ENCODE assay signal across 21 cellular contexts in the genomic region with DNA sequence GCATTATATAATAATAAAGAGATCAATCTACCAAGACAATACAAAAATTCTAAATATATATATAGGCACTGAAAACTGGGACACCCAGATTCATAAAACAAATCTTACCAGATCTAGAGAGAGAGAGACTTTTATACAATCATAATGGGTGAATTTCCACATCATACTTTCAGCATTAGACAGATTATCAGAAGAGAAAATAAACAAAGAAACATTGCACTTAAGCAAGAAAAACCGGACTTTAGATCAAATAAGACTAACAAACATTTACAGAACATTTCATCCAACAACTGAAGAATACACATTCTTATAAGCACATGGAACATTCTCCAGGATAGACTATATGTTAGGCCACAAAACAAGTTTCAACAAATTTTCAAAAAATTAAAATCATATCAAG.
DNase-seq lines count a peak whose midpoint lies in the region; ATAC-seq, FAIRE-seq and TF ChIP-seq lines count a peak whose summit lies in the region.
"Had no signal": no experiment of that assay in that cellular context is flagged by ENCODE, and none has a peak within 500 bp of the region (broad histone marks: within the 10 kb centered on the region; RNA-seq: fewer than 3 reads in every experiment).

No MANE protein-coding gene starts in this region.

- no peaks in the 10 kb centered on the region for H3K79me2 ChIP-seq in HepG2 (ENCODE audit: insufficient read depth, low read length)
- H3K79me2 ChIP-seq in PC-3 (ENCODE audit: low read length), result peaks cover 6% of the 10 kb centered on the region; the same call in 1 of the 2 replicates

- H3K4me2 ChIP-seq in HepG2 (ENCODE audit: low read depth, low read length) (no peak overlapping the region), PC-3 (ENCODE audit: low read length) (peak overlapping the region; percentile 77)

- POLR2A ChIA-PET in HepG2 (lab: Yijun Ruan, JAX), result no interaction called here
- POLR2A ChIA-PET in PC-3 (lab: Charles Lee; ENCODE audit: unreplicated experiment), result no interaction called here

- H3K4me3 Mint-ChIP-seq in activated T-helper 17 cell treated with anti-CD3 and anti-CD28 coated beads, Interleukin-2, amount 50 U/mL, for 72 hours, result no peak overlapping the region
- H3K4me3 Mint-ChIP-seq: H9 had no signal

- H3K4me1 ChIP-seq in liver (ENCODE audit: control insufficient read depth in 4 of 4, insufficient read depth in 4 of 4, low read length in 3 of 4), result peaks cover 3 to 16% (median 8%) of the 10 kb centered on the region in 4 donors
- H3K4me1 ChIP-seq in HepG2 (ENCODE audit: insufficient read depth, low read length), result no peaks in the 10 kb centered on the region
- H3K4me1 ChIP-seq in PC-3 (ENCODE audit: insufficient read depth, low read length), result peaks cover 20% of the 10 kb centered on the region
- no peaks in the 10 kb centered on the region for H3K4me1 ChIP-seq in lower lobe of right lung
- H3K4me1 ChIP-seq: SJSA1 had no signal

- H3K9ac ChIP-seq in liver (ENCODE audit: low read depth in 1 of 2, low read length in 2 of 2) (no peak overlapping the region), HepG2 (ENCODE audit: insufficient read depth, low read depth, low read length) (no peak overlapping the region), PC-3 (ENCODE audit: low read length) (peak overlapping the region; percentile 21)

- no peak for TF ChIP-seq POLR2A in HepG2 (IDR thresholded peaks at IDR 0.05; ENCODE audit: insufficient read depth in 1 of 2, low read depth in 2 of 2, low read length in 2 of 2)

- DNase-seq in HepG2 (ENCODE audit: low spot score) (no peak), PC-3 (peak; percentile 71), fibroblast of villous mesenchyme (ENCODE audit: low read depth) (peak; percentile 19), lower lobe of right lung (no peak), kidney tubule cell (ENCODE audit: low spot score) (no peak)
- DNase-seq: DMS153, H9, NCI-H1048, NCI-H1436 treated with DMSO at 0.1 percent for 48 hours, NCI-H2029 treated with DMSO at 0.1 percent for 48 hours, NCI-H2171 treated with DMSO at 0.1 percent for 48 hours, NCI-H446 treated with DMSO at 0.1 percent for 48 hours, NCI-H748 treated with DMSO at 0.1 percent for 48 hours had no signal

- H3K27me3 Mint-ChIP-seq in activated T-helper 17 cell treated with anti-CD3 and anti-CD28 coated beads, Interleukin-2, amount 50 U/mL, for 72 hours, result no peaks in the 10 kb centered on the region

- H3K27me3 ChIP-seq in liver (ENCODE audit: control insufficient read depth in 4 of 4, insufficient read depth in 4 of 4, low read length in 3 of 4) (no peaks in the 10 kb centered on the region), HepG2 (ENCODE audit: control insufficient read depth in 1 of 2, insufficient read depth in 2 of 2, low read length in 2 of 2) (no peaks in the 10 kb centered on the region), PC-3 (ENCODE audit: low read length) (no peaks in the 10 kb centered on the region), lower lobe of right lung (ENCODE audit: low read depth) (no peaks in the 10 kb centered on the region)
- H3K27me3 ChIP-seq: SJSA1 had no signal

- TF ChIP-seq EP300 in HepG2 (IDR thresholded peaks at IDR 0.05; ENCODE audit: low read depth in 2 of 2, low read length in 2 of 2) (no peak), HepG2 (CRISPR knock-in tag; IDR thresholded peaks at IDR 0.05; ENCODE audit: borderline replicate concordance) (no peak)

- BruUV-seq in HepG2 (replicated peaks; lab: Mats Ljungman, UMichigan), result no TSS peak
- no TSS peak for BruUV-seq in PC-3 (replicated peaks; lab: Mats Ljungman, UMichigan)

- H2AFZ ChIP-seq in HepG2 (ENCODE audit: low read length) (no peak overlapping the region), PC-3 (ENCODE audit: low read length) (peak overlapping the region; percentile 24; the same call in 1 of the 2 replicates)

- no peaks in the 10 kb centered on the region for H3K4me1 Mint-ChIP-seq in activated T-helper 17 cell treated with anti-CD3 and anti-CD28 coated beads, Interleukin-2, amount 50 U/mL, for 72 hours
- H3K4me1 Mint-ChIP-seq: H9 had no signal

- CTCF ChIA-PET in HepG2 (lab: Yijun Ruan, JAX; ENCODE audit: low intra/inter-chr PET ratio, low total read pairs), result no interaction called here
- CTCF ChIA-PET in PC-3 (lab: Charles Lee), result no interaction called here

- no peak for ATAC-seq in HepG2
- ATAC-seq in PC-3, result peak; percentile 64
- ATAC-seq in lower lobe of right lung, result no peak
- no peak for ATAC-seq in activated T-helper 17 cell treated with anti-CD3 and anti-CD28 coated beads, Interleukin-2, amount 50 U/mL, for 72 hours (replicated peaks)
- no peak for ATAC-seq in GM21528 (IDR thresholded peaks at IDR 0.05; ENCODE audit: low FRiP score, unreplicated experiment)
- ATAC-seq: K562 had no signal

- TF ChIP-seq CTCF in liver (IDR thresholded peaks at IDR 0.05; ENCODE audit: low read depth, low read length, missing input control), result no peak
- no peak for TF ChIP-seq CTCF in HepG2 (CRISPR knock-in tag; IDR thresholded peaks at IDR 0.05)
- no peak for TF ChIP-seq CTCF in PC-3 (conservative IDR thresholded peaks at IDR 0.05; ENCODE audit: low read depth, low read length)
- no peak for TF ChIP-seq CTCF in fibroblast of villous mesenchyme (IDR thresholded peaks at IDR 0.05; ENCODE audit: insufficient read depth, low read depth, low read length)
- TF ChIP-seq CTCF in lower lobe of right lung (IDR thresholded peaks at IDR 0.05), result no peak

- in situ Hi-C loops in HepG2 (cut with HindIII; ENCODE audit: extremely low pct_ligation_motif_present, low pct_unique_long_range_greater_than_20kb), result no loop called here

- no peaks in the 10 kb centered on the region for H3F3A ChIP-seq in PC-3 (ENCODE audit: low read length, unreplicated experiment)

- no peaks in the 10 kb centered on the region for H4K20me1 ChIP-seq in HepG2 (ENCODE audit: insufficient read depth, low read length)
- H4K20me1 ChIP-seq in PC-3 (ENCODE audit: low read length), result no peaks in the 10 kb centered on the region

- intact Hi-C loops in HepG2 (cut with micrococcal nuclease; ENCODE audit: unreplicated experiment), result no loop called here
- intact Hi-C loops in PC-3 (cut with micrococcal nuclease), result no loop called here
- intact Hi-C loops in lower lobe of right lung (cut with DNase I), result no loop called here

- no peak overlapping the region for H3K27ac ChIP-seq in liver (ENCODE audit: low read depth in 1 of 2, low read length in 2 of 2)
- no peak overlapping the region for H3K27ac ChIP-seq in HepG2 (ENCODE audit: extremely low read length, insufficient read depth, low read length)
- peak overlapping the region; percentile 67 for H3K27ac ChIP-seq in PC-3 (ENCODE audit: low read length)
- no peak overlapping the region for H3K27ac ChIP-seq in lower lobe of right lung
- H3K27ac ChIP-seq: HL-60, RWPE1, SJSA1 had no signal

- no peaks in the 10 kb centered on the region for H3K9me2 ChIP-seq in PC-3 (replicated peaks; ENCODE audit: low read length)

- H3K36me3 Mint-ChIP-seq in activated T-helper 17 cell treated with anti-CD3 and anti-CD28 coated beads, Interleukin-2, amount 50 U/mL, for 72 hours (ENCODE audit: low read depth), result peaks cover 53% of the 10 kb centered on the region

- TF ChIP-seq RAD21 in liver (IDR thresholded peaks at IDR 0.05) (no peak), HepG2 (CRISPR knock-in tag; IDR thresholded peaks at IDR 0.05) (no peak)

- H3K36me3 ChIP-seq in liver (ENCODE audit: control insufficient read depth in 4 of 4, insufficient read depth in 3 of 4, low read depth in 1 of 4, low read length in 3 of 4), result no peaks in the 10 kb centered on the region
- no peaks in the 10 kb centered on the region for H3K36me3 ChIP-seq in HepG2 (replicated peaks in 1 of 2; ENCODE audit: control insufficient read depth in 1 of 2, insufficient read depth in 2 of 2, low read length in 2 of 2)
- H3K36me3 ChIP-seq in PC-3 (ENCODE audit: low read depth, low read length), result peaks cover 7% of the 10 kb centered on the region; the same call in 1 of the 2 replicates
- H3K36me3 ChIP-seq in lower lobe of right lung, result no peaks in the 10 kb centered on the region
- H3K36me3 ChIP-seq: SJSA1 had no signal

- H3K4me3 ChIP-seq in liver (ENCODE audit: low read depth in 1 of 3, low read length in 3 of 3) (no peak overlapping the region), HepG2 (replicated peaks in 1 of 3; ENCODE audit: insufficient read depth in 1 of 3, low read depth in 2 of 3, low read length in 3 of 3) (no peak overlapping the region), PC-3 (ENCODE audit: low read length) (peak overlapping the region; percentile 49), fibroblast of villous mesenchyme (ENCODE audit: low read depth, low read length) (no peak overlapping the region), lower lobe of right lung (no peak overlapping the region)
- H3K4me3 ChIP-seq: K562, SJSA1 had no signal

- no peak for FAIRE-seq in HepG2 (lab: Jason Lieb, UNC)
- FAIRE-seq: HTR-8/SVneo, K562 had no signal

- H3K9me3 Mint-ChIP-seq in activated T-helper 17 cell treated with anti-CD3 and anti-CD28 coated beads, Interleukin-2, amount 50 U/mL, for 72 hours, result peaks cover 42% of the 10 kb centered on the region

- WGBS in liver, result 39% methylated on average over 1 of the region's 1 CpG
- 0% methylated on average over 1 of the region's 1 CpG for WGBS in HepG2 (ENCODE audit: low lambda C conversion rate)

- H3K27ac Mint-ChIP-seq in activated T-helper 17 cell treated with anti-CD3 and anti-CD28 coated beads, Interleukin-2, amount 50 U/mL, for 72 hours, result no peak overlapping the region
- H3K27ac Mint-ChIP-seq: H9 had no signal

- H3K9me3 ChIP-seq in liver (ENCODE audit: control insufficient read depth in 4 of 4, low read length in 3 of 4) (peaks cover 0 to 12% (median 2%) of the 10 kb centered on the region in 4 donors), HepG2 (ENCODE audit: low read length) (peaks cover 87% of the 10 kb centered on the region), PC-3 (ENCODE audit: low read length) (peaks cover 16% of the 10 kb centered on the region), lower lobe of right lung (peaks cover 14% of the 10 kb centered on the region)

TF ChIP-seq in liver, 16 proteins besides CTCF, POLR2A, EP300 and RAD21:
- TF ChIP-seq HNF4A (conservative IDR thresholded peaks at IDR 0.05) (peak; percentile 55 to 67), NR2F2 (IDR thresholded peaks at IDR 0.05) (no peak), RXRA (IDR thresholded peaks at IDR 0.05) (peak in 1 of 2 donors; percentile 7), FOXA2 (IDR thresholded peaks at IDR 0.05) (peak; percentile 51)

TF ChIP-seq in HepG2, 621 proteins besides CTCF, POLR2A, EP300 and RAD21 (continues in another document):
- TF ChIP-seq RFX3 (CRISPR knock-in tag; IDR thresholded peaks at IDR 0.05) (no peak), PHB2 (IDR thresholded peaks at IDR 0.05; ENCODE audit: partially characterized antibody) (no peak), GABPA (IDR thresholded peaks at IDR 0.05; ENCODE audit: low read depth, low read length) (no peak), GABPA (CRISPR knock-in tag; IDR thresholded peaks at IDR 0.05; ENCODE audit: low read depth) (no peak), ZBTB1 (CRISPR knock-in tag; IDR thresholded peaks at IDR 0.05; ENCODE audit: borderline replicate concordance) (no peak)
- TF ChIP-seq, protein P1, sequence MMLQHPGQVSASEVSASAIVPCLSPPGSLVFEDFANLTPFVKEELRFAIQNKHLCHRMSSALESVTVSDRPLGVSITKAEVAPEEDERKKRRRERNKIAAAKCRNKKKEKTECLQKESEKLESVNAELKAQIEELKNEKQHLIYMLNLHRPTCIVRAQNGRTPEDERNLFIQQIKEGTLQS (CRISPR knock-in tag; IDR thresholded peaks at IDR 0.05), result no peak

Comparison
In these comparisons a context has a peak if more than half of its experiments do, and no peak if none do; other contexts are left out.
1. DNase-seq: peak in PC-3 (single experiment) and fibroblast of villous mesenchyme (single experiment); none in HepG2 (single experiment), lower lobe of right lung (single experiment) and kidney tubule cell (single experiment).